8 cellular contexts compared by ENCODE assay signal in genomic region chr17:7997186-7997585, GRCh38. TPM values are rescaled to one million over a fixed set of nuclear protein-coding genes. Genes with fewer than 3 reads are reported as not detected.
DNase-seq lines count a peak whose midpoint lies in the region; ATAC-seq and TF ChIP-seq lines count a peak whose summit lies in the region.

No MANE protein-coding gene starts in this region.

- ATAC-seq in foreskin keratinocyte (peak; percentile 62), HG02885 (IDR thresholded peaks at IDR 0.05; ENCODE audit: poor library complexity, unreplicated experiment) (no peak)
- ATAC-seq in stimulated activated naive CD8-positive, alpha-beta T cell treated with anti-CD3 and anti-CD28 coated beads, Interleukin-15, Interleukin-2, amounts not matched to agents 100 U/mL and 50 U/mL, for 24 hours, result peak; percentile 66

- peak; percentile 41 for TF ChIP-seq CTCF in VCaP (conservative IDR thresholded peaks at IDR 0.05)
- peak; percentile 73 for TF ChIP-seq CTCF in foreskin keratinocyte (conservative IDR thresholded peaks at IDR 0.05)

- H3K27ac ChIP-seq in VCaP (no peak overlapping the region), foreskin keratinocyte (no peak overlapping the region)

- H3K27me3 ChIP-seq in foreskin keratinocyte, result peaks cover 28% of the 10 kb centered on the region

- DNase-seq in D341Med (ENCODE audit: low spot score) (peak; percentile 60), LHCN-M2 (ENCODE audit: low read depth) (peak; percentile 51), foreskin keratinocyte (no peak), SKM-1 (lab: John Stamatoyannopoulos, UW; ENCODE audit: unreplicated experiment) (no peak), germinal center (ENCODE audit: low spot score) (no peak)
- DNase-seq in stimulated activated naive CD8-positive, alpha-beta T cell treated with anti-CD3 and anti-CD28 coated beads, Interleukin-15, Interleukin-2, amounts not matched to agents 100 U/mL and 50 U/mL, for 24 hours, result peak; percentile 41

- no peaks in the 10 kb centered on the region for H3K4me1 ChIP-seq in foreskin keratinocyte

RNA-seq across cellular contexts. Expression of gene GUCY2D, which starts 5.2 kb away (rescaled TPM):
- not detected in 2 replicates for total RNA-seq in LHCN-M2 (2014; rRNA removed)
- not detected for polyA plus RNA-seq in LHCN-M2 (2012)
- total RNA-seq in foreskin keratinocyte, result 0.49 TPM in 1 of 2 replicates, not detected in the other
- polyA plus RNA-seq in foreskin keratinocyte, result 0.26 and 0.44 TPM in 2 replicates

RNA-seq across cellular contexts. Expression of gene ALOX15B, which starts 41.7 kb away (rescaled TPM):
- total RNA-seq in LHCN-M2 (2014; rRNA removed), result 0.17 and 0.58 TPM in 2 replicates
- polyA plus RNA-seq in LHCN-M2 (2012), result 0.04 TPM
- total RNA-seq in foreskin keratinocyte, result 6.5 and 6.9 TPM in 2 replicates
- 6.2 and 7.4 TPM in 2 replicates for polyA plus RNA-seq in foreskin keratinocyte

Comparison
In these comparisons a context has a peak if more than half of its experiments do, and no peak if none do; other contexts are left out.
1. DNase-seq: peak in D341Med (single experiment), LHCN-M2 (single experiment) and stimulated activated naive CD8-positive, alpha-beta T cell treated with anti-CD3 and anti-CD28 coated beads, Interleukin-15, Interleukin-2, amounts not matched to agents 100 U/mL and 50 U/mL, for 24 hours (single experiment); none in foreskin keratinocyte (0 of 2), SKM-1 (single experiment) and germinal center (single experiment).